15 cellular contexts compared by ENCODE assay signal in the genomic region with DNA sequence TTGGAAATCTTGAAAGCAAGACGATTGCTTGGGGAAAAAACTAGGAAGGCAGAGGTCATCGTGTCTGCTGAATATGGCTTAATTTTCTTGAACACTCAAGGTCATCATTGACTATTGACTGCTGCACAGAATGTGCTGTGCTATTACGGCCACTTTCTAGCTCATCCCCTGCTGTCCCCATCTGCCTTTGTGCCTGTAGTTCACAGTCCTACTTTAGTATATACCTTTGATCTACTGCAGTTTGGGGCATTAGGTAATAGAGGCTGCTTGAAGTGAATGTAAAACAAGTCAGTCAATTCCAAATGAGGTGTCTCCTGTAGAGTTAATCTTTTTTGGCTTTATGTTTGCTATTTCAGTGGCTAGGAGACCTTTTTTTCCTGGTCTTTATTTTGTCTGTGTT. TPM values are rescaled to one million over a fixed set of nuclear protein-coding genes. Genes with fewer than 3 reads are reported as not detected.
DNase-seq lines count a peak whose midpoint lies in the region; ATAC-seq and TF ChIP-seq lines count a peak whose summit lies in the region.
"Had no signal": no experiment of that assay in that cellular context is flagged by ENCODE, and none has a peak within 500 bp of the region (broad histone marks: within the 10 kb centered on the region; RNA-seq: fewer than 3 reads in every experiment).

No MANE protein-coding gene starts in this region.

- H3K4me1 ChIP-seq in esophagus muscularis mucosa = peaks cover 17 to 93% (median 74%) of the 10 kb centered on the region in 4 donors
- peaks cover 0 to 32% (median 5%) of the 10 kb centered on the region in 4 donors for H3K4me1 ChIP-seq in right lobe of liver
- H3K4me1 ChIP-seq: BLaER1 had no signal

- no peak for TF ChIP-seq EP300 in esophagus muscularis mucosa (IDR thresholded peaks at IDR 0.05)

- DNase-seq in G401 (ENCODE audit: low spot score) (peak; percentile 70), NCI-H2227 (lab: John Stamatoyannopoulos, UW; ENCODE audit: unreplicated experiment) (peak; percentile 31), esophagus muscularis mucosa (ENCODE audit: extremely low spot score) (peak; percentile 26), right lobe of liver (no peak), head of caudate nucleus (no peak)
- DNase-seq in stimulated activated naive B cell treated with anti-CD40 and anti-IgM and Interleukin-4, amounts not matched to agents 10 μg/mL and 1 μg/mL and 100 μg/mL, for 72 hours = no peak
- no peak for DNase-seq in activated naive CD8-positive, alpha-beta T cell treated with anti-CD3 and anti-CD28 coated beads, Interleukin-2, amount 50 U/mL, for 24 hours
- DNase-seq: 8988T; AML-193; CD8-positive, alpha-beta memory T cell; DMS 273 treated with DMSO at 0.1 percent for 48 hours; GM23248 had no signal

- H3K36me3 ChIP-seq in esophagus muscularis mucosa (no peaks in the 10 kb centered on the region), right lobe of liver (no peaks in the 10 kb centered on the region)
- H3K36me3 ChIP-seq: BLaER1 had no signal

- peaks cover 22 to 33% of the 10 kb centered on the region in 2 donors for H3K4me1 Mint-ChIP-seq in stimulated activated naive B cell treated with anti-CD40 and anti-IgM and Interleukin-4, amounts not matched to agents 10 μg/mL and 1 μg/mL and 100 μg/mL, for 72 hours
- peaks cover 38% of the 10 kb centered on the region for H3K4me1 Mint-ChIP-seq in activated naive CD8-positive, alpha-beta T cell treated with anti-CD3 and anti-CD28 coated beads, Interleukin-2, amount 50 U/mL, for 24 hours

- no peaks in the 10 kb centered on the region for H3K27me3 Mint-ChIP-seq in stimulated activated naive B cell treated with anti-CD40 and anti-IgM and Interleukin-4, amounts not matched to agents 10 μg/mL and 1 μg/mL and 100 μg/mL, for 72 hours
- H3K27me3 Mint-ChIP-seq in activated naive CD8-positive, alpha-beta T cell treated with anti-CD3 and anti-CD28 coated beads, Interleukin-2, amount 50 U/mL, for 24 hours = no peaks in the 10 kb centered on the region
- H3K27me3 Mint-ChIP-seq: CD8-positive, alpha-beta memory T cell had no signal

- in situ Hi-C loops in G401 (cut with HindIII; ENCODE audit: low sequenced_read_pairs) = no loop called here

- H3K27ac ChIP-seq in esophagus muscularis mucosa (replicated peaks in 1 of 4) = peak overlapping the region in 2 of 4 donors; percentile 10 to 85
- H3K27ac ChIP-seq in right lobe of liver = no peak overlapping the region
- H3K27ac ChIP-seq: BLaER1, GM23248 had no signal

- H3K36me3 Mint-ChIP-seq in stimulated activated naive B cell treated with anti-CD40 and anti-IgM and Interleukin-4, amounts not matched to agents 10 μg/mL and 1 μg/mL and 100 μg/mL, for 72 hours = peaks cover 9 to 10% of the 10 kb centered on the region in 2 donors
- peaks cover 5% of the 10 kb centered on the region for H3K36me3 Mint-ChIP-seq in activated naive CD8-positive, alpha-beta T cell treated with anti-CD3 and anti-CD28 coated beads, Interleukin-2, amount 50 U/mL, for 24 hours (ENCODE audit: low read depth)

- H3K27ac Mint-ChIP-seq in stimulated activated naive B cell treated with anti-CD40 and anti-IgM and Interleukin-4, amounts not matched to agents 10 μg/mL and 1 μg/mL and 100 μg/mL, for 72 hours = no peak overlapping the region
- no peak overlapping the region for H3K27ac Mint-ChIP-seq in activated naive CD8-positive, alpha-beta T cell treated with anti-CD3 and anti-CD28 coated beads, Interleukin-2, amount 50 U/mL, for 24 hours
- H3K27ac Mint-ChIP-seq: CD8-positive, alpha-beta memory T cell had no signal

- H3K9me3 ChIP-seq in esophagus muscularis mucosa (no peaks in the 10 kb centered on the region), right lobe of liver (no peaks in the 10 kb centered on the region)
- H3K9me3 ChIP-seq: BLaER1 had no signal

- H3K27me3 ChIP-seq in esophagus muscularis mucosa (no peaks in the 10 kb centered on the region), right lobe of liver (no peaks in the 10 kb centered on the region)
- H3K27me3 ChIP-seq: BLaER1 had no signal

- ATAC-seq in right lobe of liver = peak in 3 of 4 donors; percentile 17 to 42 (median 40)
- no peak for ATAC-seq in stimulated activated naive B cell treated with anti-CD40 and anti-IgM and Interleukin-4, amounts not matched to agents 10 μg/mL and 1 μg/mL and 100 μg/mL, for 72 hours (replicated peaks)
- ATAC-seq in activated naive CD8-positive, alpha-beta T cell treated with anti-CD3 and anti-CD28 coated beads, Interleukin-2, amount 50 U/mL, for 24 hours = no peak
- ATAC-seq: GM12878, HCT116 had no signal

- H3K4me3 Mint-ChIP-seq in stimulated activated naive B cell treated with anti-CD40 and anti-IgM and Interleukin-4, amounts not matched to agents 10 μg/mL and 1 μg/mL and 100 μg/mL, for 72 hours = no peak overlapping the region
- H3K4me3 Mint-ChIP-seq in activated naive CD8-positive, alpha-beta T cell treated with anti-CD3 and anti-CD28 coated beads, Interleukin-2, amount 50 U/mL, for 24 hours = no peak overlapping the region
- H3K4me3 Mint-ChIP-seq: CD8-positive, alpha-beta memory T cell had no signal

- WGBS in esophagus muscularis mucosa = 65% methylated on average over 3 of the region's 3 CpGs
- 25% methylated on average over 3 of the region's 3 CpGs for WGBS in right lobe of liver (ENCODE audit: insufficient coverage, low coverage, low lambda C conversion rate, missing lambda C conversion rate)

- TF ChIP-seq CTCF in esophagus muscularis mucosa (IDR thresholded peaks at IDR 0.05) (no peak), right lobe of liver (IDR thresholded peaks at IDR 0.05) (no peak)

- H3K4me3 ChIP-seq in esophagus muscularis mucosa (no peak overlapping the region), right lobe of liver (no peak overlapping the region)
- H3K4me3 ChIP-seq: BLaER1, GM12878, GM23248 had no signal

- H3K9me3 Mint-ChIP-seq in stimulated activated naive B cell treated with anti-CD40 and anti-IgM and Interleukin-4, amounts not matched to agents 10 μg/mL and 1 μg/mL and 100 μg/mL, for 72 hours = no peaks in the 10 kb centered on the region
- no peaks in the 10 kb centered on the region for H3K9me3 Mint-ChIP-seq in activated naive CD8-positive, alpha-beta T cell treated with anti-CD3 and anti-CD28 coated beads, Interleukin-2, amount 50 U/mL, for 24 hours
- H3K9me3 Mint-ChIP-seq: CD8-positive, alpha-beta memory T cell had no signal

- intact Hi-C loops in esophagus muscularis mucosa (cut with DNase I) (loop anchor here (5.0 kb wide), 1 partner anchor 63 kb away; a partner anchor contains a TSS), right lobe of liver (cut with DNase I) (no loop called here), head of caudate nucleus (cut with DNase I) (no loop called here)

- TF ChIP-seq POLR2A in esophagus muscularis mucosa (IDR thresholded peaks at IDR 0.05; ENCODE audit: low read depth) (no peak), right lobe of liver (IDR thresholded peaks at IDR 0.05) (no peak)

RNA-seq across cellular contexts. Expression of a gene that starts 8.3 kb away (rescaled TPM):
- total RNA-seq in G401 (2014; rRNA removed; shearing (Covaris generic)) = 78.3 and 99.2 TPM in 2 replicates
- 100 to 1,000 TPM in 3 of 4 donors, 10 to 100 TPM in 1; 94.9 to 129 (median 108) TPM for total RNA-seq in esophagus muscularis mucosa
- 10 to 100 TPM; 23.3 to 66.4 (median 50.0) TPM for total RNA-seq in right lobe of liver

Comparison
In these comparisons a context has a peak if more than half of its experiments do, and no peak if none do; other contexts are left out.
1. DNase-seq: peak in G401 (single experiment), NCI-H2227 (single experiment) and esophagus muscularis mucosa (single experiment); none in right lobe of liver (0 of 3), stimulated activated naive B cell treated with anti-CD40 and anti-IgM and Interleukin-4, amounts not matched to agents 10 μg/mL and 1 μg/mL and 100 μg/mL, for 72 hours (single experiment), head of caudate nucleus (0 of 42) and activated naive CD8-positive, alpha-beta T cell treated with anti-CD3 and anti-CD28 coated beads, Interleukin-2, amount 50 U/mL, for 24 hours (single experiment).
2. ATAC-seq: peak in right lobe of liver (3 of 4); none in stimulated activated naive B cell treated with anti-CD40 and anti-IgM and Interleukin-4, amounts not matched to agents 10 μg/mL and 1 μg/mL and 100 μg/mL, for 72 hours (0 of 2) and activated naive CD8-positive, alpha-beta T cell treated with anti-CD3 and anti-CD28 coated beads, Interleukin-2, amount 50 U/mL, for 24 hours (single experiment).